In the genomic region with DNA sequence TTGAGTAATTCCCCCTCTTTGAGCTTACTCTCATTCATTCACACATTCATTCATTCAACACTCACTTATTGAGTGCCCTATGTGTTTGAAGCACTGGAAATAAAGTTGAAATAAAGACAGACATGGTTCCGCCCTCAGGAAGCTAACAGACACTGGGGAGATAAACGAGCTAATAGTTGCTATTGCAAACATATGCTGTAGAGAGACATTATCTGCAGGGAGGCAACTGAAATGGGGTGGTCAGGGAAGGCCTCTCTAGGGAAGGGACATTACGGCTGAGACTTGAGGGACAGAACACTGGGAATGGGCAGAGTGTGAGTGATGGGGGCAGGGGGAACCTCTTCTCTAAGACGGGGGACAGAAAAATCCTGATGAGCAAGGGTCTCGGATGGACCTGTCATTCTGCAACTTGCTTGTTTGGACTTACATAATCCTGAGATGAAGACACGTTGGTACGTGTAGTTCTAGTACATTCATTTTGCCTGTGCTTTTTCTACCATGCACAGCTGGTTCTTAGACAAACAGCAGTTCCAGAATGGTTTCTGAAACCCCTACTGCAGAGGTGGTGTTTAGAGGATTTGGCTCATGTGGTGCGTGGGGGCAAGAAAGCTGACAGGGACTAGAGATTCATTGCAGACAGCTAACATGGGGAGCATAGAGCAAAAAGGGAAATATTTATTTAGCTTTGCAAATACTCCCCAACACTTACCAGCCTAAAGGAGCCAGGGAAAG, we compare ENCODE assay signal across 1 cellular context.
TF ChIP-seq lines count a peak whose summit lies in the region.

No MANE protein-coding gene starts in this region.

TF ChIP-seq in SK-N-SH treated with all-trans-retinoic acid at 6 μM for 48 hours, 23 proteins besides CTCF, POLR2A, EP300 and RAD21 (continued from another document):
- TF ChIP-seq, protein P1, sequence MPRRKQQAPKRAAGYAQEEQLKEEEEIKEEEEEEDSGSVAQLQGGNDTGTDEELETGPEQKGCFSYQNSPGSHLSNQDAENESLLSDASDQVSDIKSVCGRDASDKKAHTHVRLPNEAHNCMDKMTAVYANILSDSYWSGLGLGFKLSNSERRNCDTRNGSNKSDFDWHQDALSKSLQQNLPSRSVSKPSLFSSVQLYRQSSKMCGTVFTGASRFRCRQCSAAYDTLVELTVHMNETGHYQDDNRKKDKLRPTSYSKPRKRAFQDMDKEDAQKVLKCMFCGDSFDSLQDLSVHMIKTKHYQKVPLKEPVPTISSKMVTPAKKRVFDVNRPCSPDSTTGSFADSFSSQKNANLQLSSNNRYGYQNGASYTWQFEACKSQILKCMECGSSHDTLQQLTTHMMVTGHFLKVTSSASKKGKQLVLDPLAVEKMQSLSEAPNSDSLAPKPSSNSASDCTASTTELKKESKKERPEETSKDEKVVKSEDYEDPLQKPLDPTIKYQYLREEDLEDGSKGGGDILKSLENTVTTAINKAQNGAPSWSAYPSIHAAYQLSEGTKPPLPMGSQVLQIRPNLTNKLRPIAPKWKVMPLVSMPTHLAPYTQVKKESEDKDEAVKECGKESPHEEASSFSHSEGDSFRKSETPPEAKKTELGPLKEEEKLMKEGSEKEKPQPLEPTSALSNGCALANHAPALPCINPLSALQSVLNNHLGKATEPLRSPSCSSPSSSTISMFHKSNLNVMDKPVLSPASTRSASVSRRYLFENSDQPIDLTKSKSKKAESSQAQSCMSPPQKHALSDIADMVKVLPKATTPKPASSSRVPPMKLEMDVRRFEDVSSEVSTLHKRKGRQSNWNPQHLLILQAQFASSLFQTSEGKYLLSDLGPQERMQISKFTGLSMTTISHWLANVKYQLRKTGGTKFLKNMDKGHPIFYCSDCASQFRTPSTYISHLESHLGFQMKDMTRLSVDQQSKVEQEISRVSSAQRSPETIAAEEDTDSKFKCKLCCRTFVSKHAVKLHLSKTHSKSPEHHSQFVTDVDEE (CRISPR knock-in tag; IDR thresholded peaks at IDR 0.05) = no peak
